12 cellular contexts compared by ENCODE assay signal in the genomic region with DNA sequence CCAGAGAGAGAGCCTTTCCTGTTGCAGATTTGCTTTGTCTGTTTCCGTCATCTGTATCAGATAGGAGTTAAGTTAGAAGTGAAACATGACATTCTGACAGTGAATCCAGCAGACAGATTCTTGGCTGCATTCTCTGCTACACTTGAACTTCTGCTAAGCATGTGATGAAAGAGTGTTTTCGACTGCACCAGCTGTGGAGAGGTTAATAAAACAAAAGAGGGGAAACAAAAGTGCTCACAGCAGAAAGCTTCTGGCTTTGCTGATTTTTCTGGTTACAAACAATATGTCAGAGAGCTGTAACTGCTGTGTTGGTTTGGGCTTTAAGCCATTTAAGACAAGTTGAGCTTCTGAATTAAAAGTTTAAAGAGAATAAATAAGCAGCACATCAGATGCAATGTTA.
DNase-seq lines count a peak whose midpoint lies in the region; ATAC-seq and TF ChIP-seq lines count a peak whose summit lies in the region.
"Had no signal": no experiment of that assay in that cellular context is flagged by ENCODE, and none has a peak within 500 bp of the region (broad histone marks: within the 10 kb centered on the region; RNA-seq: fewer than 3 reads in every experiment).

No MANE protein-coding gene starts in this region.

- H2AFZ ChIP-seq in GM23248: peak overlapping the region; percentile 46
- peak overlapping the region; percentile 63 for H2AFZ ChIP-seq in neuron (ENCODE audit: low read depth, low read length)

- TF ChIP-seq CTCF in gastroesophageal sphincter (IDR thresholded peaks at IDR 0.05) (no peak), foreskin keratinocyte (conservative IDR thresholded peaks at IDR 0.05) (no peak)

- no peaks in the 10 kb centered on the region for H3K27me3 ChIP-seq in GM23248 (replicated peaks; ENCODE audit: insufficient read depth)
- no peaks in the 10 kb centered on the region for H3K27me3 ChIP-seq in gastroesophageal sphincter
- H3K27me3 ChIP-seq in neuron (ENCODE audit: insufficient read depth, low read length): no peaks in the 10 kb centered on the region
- H3K27me3 ChIP-seq in effector memory CD4-positive, alpha-beta T cell (replicated peaks; ENCODE audit: control insufficient read depth, insufficient read depth, low read length, poor library complexity, severe bottlenecking): no peaks in the 10 kb centered on the region
- H3K27me3 ChIP-seq in foreskin keratinocyte: no peaks in the 10 kb centered on the region

- intact Hi-C loops in posterior cingulate gyrus (cut with DNase I): no loop called here

- no peak for TF ChIP-seq POLR2A in gastroesophageal sphincter (IDR thresholded peaks at IDR 0.05)

- in situ Hi-C loops in GM23248 (cut with MboI): no loop called here

- 45 to 53% methylated on average over 2 of the region's 2 CpGs for WGBS in GM23248 (ENCODE audit: low coverage in 1 of 2, low lambda C conversion rate in 2 of 2, missing lambda C conversion rate in 2 of 2), 2 experiments
- 4 to 13% methylated on average over 2 of the region's 2 CpGs for WGBS in gastroesophageal sphincter (ENCODE audit: low coverage in 1 of 2), 2 donors

- H3K9ac ChIP-seq in GM23248: no peak overlapping the region

- H3K9me3 ChIP-seq in GM23248 (ENCODE audit: low read depth) (no peaks in the 10 kb centered on the region), gastroesophageal sphincter (no peaks in the 10 kb centered on the region), neuron (ENCODE audit: low read length) (no peaks in the 10 kb centered on the region)
- H3K9me3 ChIP-seq in effector memory CD4-positive, alpha-beta T cell (ENCODE audit: control insufficient read depth, low read length): no peaks in the 10 kb centered on the region

- TF ChIP-seq EP300 in gastroesophageal sphincter (IDR thresholded peaks at IDR 0.05): no peak

- no peaks in the 10 kb centered on the region for H4K20me1 ChIP-seq in GM23248 (ENCODE audit: insufficient read depth)

- H3K27ac ChIP-seq in GM23248 (peak overlapping the region; percentile 20), gastroesophageal sphincter (peak overlapping the region; percentile 53 to 76 (median 70)), foreskin keratinocyte (no peak overlapping the region)
- no peak overlapping the region for H3K27ac ChIP-seq in effector memory CD4-positive, alpha-beta T cell (ENCODE audit: insufficient read depth, low read length, poor library complexity, severe bottlenecking)

- H3K36me3 ChIP-seq in GM23248 (ENCODE audit: low read depth): no peaks in the 10 kb centered on the region
- no peaks in the 10 kb centered on the region for H3K36me3 ChIP-seq in gastroesophageal sphincter
- H3K36me3 ChIP-seq in neuron (ENCODE audit: insufficient read depth, low read length): no peaks in the 10 kb centered on the region
- H3K36me3 ChIP-seq in effector memory CD4-positive, alpha-beta T cell (ENCODE audit: control insufficient read depth, insufficient read depth, low read length): no peaks in the 10 kb centered on the region

- DNase-seq in GM23248: no peak
- DNase-seq in effector memory CD4-positive, alpha-beta T cell: no peak
- DNase-seq in posterior cingulate gyrus: no peak
- DNase-seq in foreskin keratinocyte: no peak
- no peak for DNase-seq in activated CD4-positive, alpha-beta T cell treated with anti-CD3 and anti-CD28 coated beads for 1 hour
- DNase-seq: activated CD4-positive, alpha-beta T cell treated with anti-CD3 and anti-CD28 coated beads, Interleukin-2, amount 10 ng/mL, durations not matched to agents 24 days and 14 days; naive thymus-derived CD4-positive, alpha-beta T cell; NCI-H1092 treated with DMSO at 0.1 percent for 48 hours had no signal

- H3K79me2 ChIP-seq in GM23248 (ENCODE audit: insufficient read depth): no peaks in the 10 kb centered on the region

- peaks cover 22% of the 10 kb centered on the region for H3F3A ChIP-seq in GM23248 (ENCODE audit: insufficient read depth)

- ATAC-seq in SK-N-SH treated with all-trans-retinoic acid at 6 μM for 48 hours: no peak
- ATAC-seq in gastroesophageal sphincter: no peak
- no peak for ATAC-seq in foreskin keratinocyte
- ATAC-seq: naive thymus-derived CD4-positive, alpha-beta T cell; stimulated activated effector memory CD8-positive, alpha-beta T cell treated with anti-CD3 and anti-CD28 coated beads, Interleukin-12 subunit alpha, Interleukin-12 subunit beta, amount 100 ng/mL, for 72 hours had no signal

- H3K4me1 ChIP-seq in GM23248 (ENCODE audit: insufficient read depth) (peaks cover 22% of the 10 kb centered on the region), gastroesophageal sphincter (peaks cover 9 to 32% (median 10%) of the 10 kb centered on the region in 3 donors), neuron (ENCODE audit: insufficient read depth, low read length) (peaks cover 11% of the 10 kb centered on the region), foreskin keratinocyte (no peaks in the 10 kb centered on the region)
- H3K4me1 ChIP-seq in effector memory CD4-positive, alpha-beta T cell (ENCODE audit: control insufficient read depth, insufficient read depth, low read length, poor library complexity, severe bottlenecking): no peaks in the 10 kb centered on the region

- H3K4me3 ChIP-seq in GM23248 (peak overlapping the region; percentile 58), gastroesophageal sphincter (no peak overlapping the region), neuron (ENCODE audit: low read length) (no peak overlapping the region)
- no peak overlapping the region for H3K4me3 ChIP-seq in effector memory CD4-positive, alpha-beta T cell (ENCODE audit: insufficient read depth, low read depth, low read length, poor library complexity, severe bottlenecking)

- peak overlapping the region; percentile 89 for H3K4me2 ChIP-seq in GM23248 (ENCODE audit: unreplicated experiment)

- H3K9me2 ChIP-seq in GM23248 (ENCODE audit: insufficient read depth): no peaks in the 10 kb centered on the region

TF ChIP-seq in SK-N-SH treated with all-trans-retinoic acid at 6 μM for 48 hours, 23 proteins besides CTCF, POLR2A, EP300 and RAD21:
- TF ChIP-seq ESRRG (CRISPR knock-in tag; IDR thresholded peaks at IDR 0.05) (no peak), ZC3H10 (CRISPR knock-in tag; IDR thresholded peaks at IDR 0.05) (no peak), ZNF8 (CRISPR knock-in tag; IDR thresholded peaks at IDR 0.05) (no peak)
- TF ChIP-seq, protein P1, sequence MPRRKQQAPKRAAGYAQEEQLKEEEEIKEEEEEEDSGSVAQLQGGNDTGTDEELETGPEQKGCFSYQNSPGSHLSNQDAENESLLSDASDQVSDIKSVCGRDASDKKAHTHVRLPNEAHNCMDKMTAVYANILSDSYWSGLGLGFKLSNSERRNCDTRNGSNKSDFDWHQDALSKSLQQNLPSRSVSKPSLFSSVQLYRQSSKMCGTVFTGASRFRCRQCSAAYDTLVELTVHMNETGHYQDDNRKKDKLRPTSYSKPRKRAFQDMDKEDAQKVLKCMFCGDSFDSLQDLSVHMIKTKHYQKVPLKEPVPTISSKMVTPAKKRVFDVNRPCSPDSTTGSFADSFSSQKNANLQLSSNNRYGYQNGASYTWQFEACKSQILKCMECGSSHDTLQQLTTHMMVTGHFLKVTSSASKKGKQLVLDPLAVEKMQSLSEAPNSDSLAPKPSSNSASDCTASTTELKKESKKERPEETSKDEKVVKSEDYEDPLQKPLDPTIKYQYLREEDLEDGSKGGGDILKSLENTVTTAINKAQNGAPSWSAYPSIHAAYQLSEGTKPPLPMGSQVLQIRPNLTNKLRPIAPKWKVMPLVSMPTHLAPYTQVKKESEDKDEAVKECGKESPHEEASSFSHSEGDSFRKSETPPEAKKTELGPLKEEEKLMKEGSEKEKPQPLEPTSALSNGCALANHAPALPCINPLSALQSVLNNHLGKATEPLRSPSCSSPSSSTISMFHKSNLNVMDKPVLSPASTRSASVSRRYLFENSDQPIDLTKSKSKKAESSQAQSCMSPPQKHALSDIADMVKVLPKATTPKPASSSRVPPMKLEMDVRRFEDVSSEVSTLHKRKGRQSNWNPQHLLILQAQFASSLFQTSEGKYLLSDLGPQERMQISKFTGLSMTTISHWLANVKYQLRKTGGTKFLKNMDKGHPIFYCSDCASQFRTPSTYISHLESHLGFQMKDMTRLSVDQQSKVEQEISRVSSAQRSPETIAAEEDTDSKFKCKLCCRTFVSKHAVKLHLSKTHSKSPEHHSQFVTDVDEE (CRISPR knock-in tag; IDR thresholded peaks at IDR 0.05): peak; percentile 62; the same call in 1 of the 2 replicates
TF ChIP-seq in SK-N-SH treated with all-trans-retinoic acid at 6 μM for 48 hours: peak in this region for 1.

Comparison
In these comparisons a context has a peak if more than half of its experiments do, and no peak if none do; other contexts are left out.
1. H3K27ac ChIP-seq: peak in GM23248 (single experiment) and gastroesophageal sphincter (4 of 4); none in effector memory CD4-positive, alpha-beta T cell (single experiment) and foreskin keratinocyte (single experiment).